15 cellular contexts compared by ENCODE assay signal in the genomic region with DNA sequence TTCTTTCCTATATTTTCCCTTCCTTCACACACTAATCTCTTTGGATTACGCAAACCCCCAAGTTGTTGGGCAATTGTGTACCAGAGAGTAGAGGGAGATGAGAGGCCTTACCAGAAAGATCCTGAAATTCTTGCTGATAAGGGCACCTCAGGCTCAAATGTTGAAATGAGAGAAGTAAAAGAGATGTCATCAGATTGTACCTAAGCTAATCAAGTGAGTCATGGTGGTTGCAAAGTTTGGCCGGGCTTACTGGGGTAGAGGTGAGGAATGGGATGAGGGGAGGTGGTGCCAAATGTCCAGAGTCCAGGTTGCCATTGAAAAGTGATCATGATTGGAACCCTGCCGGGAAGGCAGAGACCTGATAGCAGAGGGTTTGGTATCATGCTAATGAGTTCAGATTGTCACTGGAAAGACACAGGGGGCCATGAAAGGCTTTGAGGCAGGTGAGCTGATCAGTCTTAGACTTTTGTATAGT. TPM values are rescaled to one million over a fixed set of nuclear protein-coding genes. Genes with fewer than 3 reads are reported as not detected.
DNase-seq lines count a peak whose midpoint lies in the region; ATAC-seq and TF ChIP-seq lines count a peak whose summit lies in the region.
"Had no signal": no experiment of that assay in that cellular context is flagged by ENCODE, and none has a peak within 500 bp of the region (broad histone marks: within the 10 kb centered on the region; RNA-seq: fewer than 3 reads in every experiment).

No MANE protein-coding gene starts in this region.

- no peaks in the 10 kb centered on the region for H3K36me3 ChIP-seq in RWPE2 (ENCODE audit: low read depth)
- H3K36me3 ChIP-seq in sigmoid colon: no peaks in the 10 kb centered on the region
- H3K36me3 ChIP-seq in neuronal stem cell (replicated peaks in 1 of 2; ENCODE audit: control insufficient read depth in 2 of 2, insufficient read depth in 2 of 2, low read length in 2 of 2): no peaks in the 10 kb centered on the region

- no peak for TF ChIP-seq POLR2A in sigmoid colon (IDR thresholded peaks at IDR 0.05)

- H2AK5ac ChIP-seq in neuronal stem cell (ENCODE audit: low read depth, low read length): no peak overlapping the region

- no peak overlapping the region for H3K18ac ChIP-seq in neuronal stem cell (ENCODE audit: low read length)

- H3K27ac ChIP-seq in HL-60 (replicated peaks) (no peak overlapping the region), RWPE2 (ENCODE audit: poor library complexity, severe bottlenecking) (peak overlapping the region; percentile 42), sigmoid colon (peak overlapping the region in 3 of 4 donors; percentile 86 to 97 (median 88)), neuronal stem cell (replicated peaks; ENCODE audit: low read length) (no peak overlapping the region)

- peak; percentile 51 for ATAC-seq in RWPE2 (ENCODE audit: low read depth)
- no peak for ATAC-seq in HG03521 (IDR thresholded peaks at IDR 0.05; ENCODE audit: unreplicated experiment)
- ATAC-seq: stimulated activated naive B cell treated with anti-CD40 and anti-IgM and Interleukin-4, amounts not matched to agents 10 μg/mL and 1 μg/mL and 100 μg/mL, for 72 hours had no signal

- DNase-seq in HL-60 (ENCODE audit: low read depth in 1 of 2, low spot score in 1 of 2): peak; percentile 68 to 79
- DNase-seq in RWPE2 (ENCODE audit: low spot score): no peak
- peak; percentile 36 for DNase-seq in fibroblast of the conjunctiva (ENCODE audit: low read depth)
- no peak for DNase-seq in sigmoid colon
- DNase-seq in neuronal stem cell (ENCODE audit: low spot score): no peak
- no peak for DNase-seq in NCI-H1092 (lab: John Stamatoyannopoulos, UW)
- DNase-seq in DMS153 treated with DMSO at 0.1 percent for 48 hours (lab: John Stamatoyannopoulos, UW; ENCODE audit: unreplicated experiment): no peak
- DNase-seq: effector memory CD4-positive, alpha-beta T cell; kidney; stimulated activated naive B cell treated with anti-CD40 and anti-IgM and Interleukin-4, amounts not matched to agents 10 μg/mL and 1 μg/mL and 100 μg/mL, for 72 hours had no signal

- WGBS in sigmoid colon, 2 donors: 46 to 80% methylated on average over 3 of the region's 3 CpGs
- WGBS in neuronal stem cell (ENCODE audit: extremely low coverage in 2 of 2, insufficient read length in 2 of 2, insufficient replicate concordance in 1 of 2), 2 donors: no CpG with 5 or more reads among the region's 3 CpGs

- H3K4ac ChIP-seq in neuronal stem cell (ENCODE audit: low read length): no peak overlapping the region

- H3K4me1 ChIP-seq in RWPE2 (ENCODE audit: insufficient read depth, poor library complexity, severe bottlenecking) (peaks cover 33% of the 10 kb centered on the region), sigmoid colon (peaks cover 0 to 70% (median 52%) of the 10 kb centered on the region in 4 donors), neuronal stem cell (ENCODE audit: control insufficient read depth in 2 of 2, insufficient read depth in 1 of 2, low read depth in 1 of 2, low read length in 2 of 2) (peaks cover 0 to 1% of the 10 kb centered on the region in 2 donors)

- TF ChIP-seq EP300 in sigmoid colon (IDR thresholded peaks at IDR 0.05): no peak

- no peaks in the 10 kb centered on the region for H3K27me3 ChIP-seq in HL-60 (ENCODE audit: insufficient read depth, poor library complexity, severe bottlenecking)
- no peaks in the 10 kb centered on the region for H3K27me3 ChIP-seq in RWPE2 (ENCODE audit: insufficient read depth, poor library complexity, severe bottlenecking)
- no peaks in the 10 kb centered on the region for H3K27me3 ChIP-seq in sigmoid colon
- H3K27me3 ChIP-seq in neuronal stem cell (ENCODE audit: control insufficient read depth in 3 of 3, insufficient read depth in 3 of 3, low read depth in 1 of 3, low read length in 3 of 3): peaks cover 0 to 3% (median 0%) of the 10 kb centered on the region in 3 experiments

- H3K9me3 ChIP-seq in RWPE2 (ENCODE audit: severe bottlenecking): no peaks in the 10 kb centered on the region
- no peaks in the 10 kb centered on the region for H3K9me3 ChIP-seq in sigmoid colon
- no peaks in the 10 kb centered on the region for H3K9me3 ChIP-seq in neuronal stem cell (replicated peaks in 1 of 2; ENCODE audit: control insufficient read depth in 2 of 2, insufficient read depth in 1 of 2, low read depth in 1 of 2, low read length in 2 of 2)

- no peaks in the 10 kb centered on the region for H3K79me1 ChIP-seq in neuronal stem cell (ENCODE audit: low read depth, low read length)

- H3K23ac ChIP-seq in neuronal stem cell (ENCODE audit: low read depth, low read length, poor library complexity): no peak overlapping the region

- no peak overlapping the region for H3K9ac ChIP-seq in neuronal stem cell (ENCODE audit: low read depth, low read length, poor library complexity)

- TF ChIP-seq CTCF in HL-60 (IDR thresholded peaks at IDR 0.05; ENCODE audit: insufficient read depth, low read length) (no peak), RWPE2 (IDR thresholded peaks at IDR 0.05; ENCODE audit: poor library complexity, severe bottlenecking) (no peak), sigmoid colon (IDR thresholded peaks at IDR 0.05) (no peak)

- H2AFZ ChIP-seq in neuronal stem cell (ENCODE audit: low read length): no peak overlapping the region

- no peak overlapping the region for H4K8ac ChIP-seq in neuronal stem cell (ENCODE audit: low read depth, low read length)

- H3K14ac ChIP-seq in neuronal stem cell (ENCODE audit: low read length): no peak overlapping the region

- H2BK120ac ChIP-seq in neuronal stem cell (ENCODE audit: low read depth, low read length): no peak overlapping the region

- intact Hi-C loops in sigmoid colon (cut with DNase I): no loop called here

- no peak overlapping the region for H4K91ac ChIP-seq in neuronal stem cell (ENCODE audit: low read depth, low read length, poor library complexity)

- H2BK15ac ChIP-seq in neuronal stem cell (ENCODE audit: low read length): no peak overlapping the region

- no peak overlapping the region for H2BK5ac ChIP-seq in neuronal stem cell (ENCODE audit: low read length)

- H2BK12ac ChIP-seq in neuronal stem cell (ENCODE audit: low read length): no peak overlapping the region

- no peak overlapping the region for H3K4me3 ChIP-seq in HL-60 (replicated peaks; ENCODE audit: insufficient read depth, low read length)
- H3K4me3 ChIP-seq in RWPE2 (ENCODE audit: severe bottlenecking): no peak overlapping the region
- H3K4me3 ChIP-seq in sigmoid colon: no peak overlapping the region
- H3K4me3 ChIP-seq in neuronal stem cell (ENCODE audit: low read length in 2 of 2): no peak overlapping the region

- H3K4me2 ChIP-seq in neuronal stem cell (ENCODE audit: insufficient read depth, low read length, poor library complexity, severe bottlenecking): no peak overlapping the region

RNA-seq across cellular contexts. Expression of a gene that starts 43.1 kb away (rescaled TPM):
- not detected for total RNA-seq in sigmoid colon
- not detected for polyA plus RNA-seq in sigmoid colon
- 0.11 TPM for polyA plus RNA-seq in neuronal stem cell (2013, experiment 1 of 2)
- polyA plus RNA-seq in neuronal stem cell (2013, experiment 2 of 2): 0.08 TPM
- total RNA-seq: activated T-helper 2 cell treated with anti-CD3 and anti-CD28 coated beads, Interferon-gamma antibody, Interleukin-2, Interleukin-4, amounts not matched to agents 10 μg/mL and 5 μg/mL and 100 μg/mL, durations not matched to agents 14 hours and 24 hours and 36 hours; kidney; NCI-H460; skeletal muscle tissue; T-helper 2 cell treated with Interferon-gamma antibody and Interleukin-4, amounts not matched to agents 100 ng/mL and 5 ng/mL, for 36 hours had no signal

Comparison
In these comparisons a context has a peak if more than half of its experiments do, and no peak if none do; other contexts are left out.
1. DNase-seq: peak in HL-60 (2 of 2) and fibroblast of the conjunctiva (single experiment); none in RWPE2 (single experiment), sigmoid colon (single experiment), neuronal stem cell (single experiment), NCI-H1092 (single experiment) and DMS153 treated with DMSO at 0.1 percent for 48 hours (single experiment).
2. H3K27ac ChIP-seq: peak in RWPE2 (single experiment) and sigmoid colon (3 of 4); none in HL-60 (single experiment) and neuronal stem cell (single experiment).